ENCODE assay signal across 8 cellular contexts in genomic region chr1:162023181-162023546, GRCh38. TPM values are rescaled to one million over a fixed set of nuclear protein-coding genes. Genes with fewer than 3 reads are reported as not detected.
DNase-seq lines count a peak whose midpoint lies in the region; ATAC-seq, FAIRE-seq and TF ChIP-seq lines count a peak whose summit lies in the region.

No MANE protein-coding gene starts in this region.

- TF ChIP-seq CTCF in DOHH2 (IDR thresholded peaks at IDR 0.05; ENCODE audit: low read depth, low read length, poor library complexity, severe bottlenecking) (no peak), glutamatergic neuron (IDR thresholded peaks at IDR 0.05; ENCODE audit: partially characterized antibody, unreplicated experiment) (no peak)

- no peaks in the 10 kb centered on the region for H4K20me1 ChIP-seq in DOHH2 (ENCODE audit: control insufficient read depth, insufficient read depth, low read depth, low read length)

- peaks cover 13 to 17% (median 16%) of the 10 kb centered on the region in 3 donors for H3K4me1 Mint-ChIP-seq in T-cell
- H3K4me1 Mint-ChIP-seq in glutamatergic neuron (ENCODE audit: low read depth, unreplicated experiment) = peaks cover 29% of the 10 kb centered on the region

- H3K27me3 ChIP-seq in DOHH2 (ENCODE audit: control insufficient read depth, low read length) (peaks cover 38% of the 10 kb centered on the region), rectal smooth muscle tissue (ENCODE audit: control insufficient read depth, insufficient read depth, low read length) (no peaks in the 10 kb centered on the region)

- no peaks in the 10 kb centered on the region for H3K9me2 ChIP-seq in DOHH2 (replicated peaks; ENCODE audit: control insufficient read depth, low read length)

- H3K4me2 ChIP-seq in DOHH2 (ENCODE audit: low read length) = peak overlapping the region; percentile 36; the same call in 1 of the 2 replicates

- H3K4me3 Mint-ChIP-seq in T-cell (peak overlapping the region; percentile 82 to 96 (median 85)), glutamatergic neuron (ENCODE audit: unreplicated experiment) (peak overlapping the region; percentile 97)

- no peaks in the 10 kb centered on the region for H3F3A ChIP-seq in DOHH2 (ENCODE audit: control insufficient read depth, insufficient read depth)

- H3K4me1 ChIP-seq in DOHH2 (ENCODE audit: control insufficient read depth, low read length) (no peaks in the 10 kb centered on the region), rectal smooth muscle tissue (ENCODE audit: control insufficient read depth, insufficient read depth, low read length) (peaks cover 14% of the 10 kb centered on the region)

- CTCF ChIA-PET in T-cell (lab: Charles Lee) = interaction anchor here in 1 of 2 donors (0.9 to 1.0 kb wide), 2 partner anchors 117 to 159 kb away, joined by 3 to 6 read pairs; no protein-coding TSS in a partner anchor

- H3K9me3 Mint-ChIP-seq in T-cell = no peaks in the 10 kb centered on the region
- H3K9me3 Mint-ChIP-seq in glutamatergic neuron (ENCODE audit: unreplicated experiment) = peaks cover 19% of the 10 kb centered on the region

- H3K27me3 Mint-ChIP-seq in T-cell (peaks cover 25 to 47% of the 10 kb centered on the region in 2 donors), glutamatergic neuron (ENCODE audit: unreplicated experiment) (peaks cover 8% of the 10 kb centered on the region)

- DNase-seq in T-cell = no peak
- no peak for DNase-seq in glutamatergic neuron
- no peak for DNase-seq in globus pallidus (ENCODE audit: low spot score)
- DNase-seq in HTR-8/SVneo (ENCODE audit: insufficient read length, low spot score) = no peak

- FAIRE-seq in HTR-8/SVneo (lab: Jason Lieb, UNC) = no peak

- H3K36me3 ChIP-seq in DOHH2 (ENCODE audit: control insufficient read depth, low read length) = no peaks in the 10 kb centered on the region
- no peaks in the 10 kb centered on the region for H3K36me3 ChIP-seq in rectal smooth muscle tissue (ENCODE audit: control insufficient read depth, insufficient read depth, low read length)

- no peak overlapping the region for H3K27ac Mint-ChIP-seq in T-cell
- peak overlapping the region; percentile 97 for H3K27ac Mint-ChIP-seq in glutamatergic neuron (ENCODE audit: unreplicated experiment)

- H3K27ac ChIP-seq in DOHH2 (ENCODE audit: low read depth, low read length) (no peak overlapping the region), rectal smooth muscle tissue (ENCODE audit: low read depth, low read length) (peak overlapping the region; percentile 83)

- no peak for ATAC-seq in T-cell (replicated peaks in 1 of 4)
- no peak for ATAC-seq in HG03469 (IDR thresholded peaks at IDR 0.05; ENCODE audit: unreplicated experiment)
- no peak for ATAC-seq in GM19452 (IDR thresholded peaks at IDR 0.05; ENCODE audit: unreplicated experiment)

- H3K36me3 Mint-ChIP-seq in T-cell = no peaks in the 10 kb centered on the region
- H3K36me3 Mint-ChIP-seq in glutamatergic neuron (ENCODE audit: unreplicated experiment) = peaks cover 9% of the 10 kb centered on the region

- POLR2A ChIA-PET in T-cell (lab: Charles Lee) = no interaction called here

- H3K4me3 ChIP-seq in DOHH2 (ENCODE audit: low read length) (peak overlapping the region; percentile 26; the same call in 1 of the 2 replicates), rectal smooth muscle tissue (ENCODE audit: low read length) (peak overlapping the region; percentile 88)

- no peaks in the 10 kb centered on the region for H3K9me3 ChIP-seq in DOHH2 (ENCODE audit: control insufficient read depth, insufficient read depth, low read length)

- no peaks in the 10 kb centered on the region for H3K79me2 ChIP-seq in DOHH2 (ENCODE audit: control insufficient read depth, low read length)

- peak overlapping the region; percentile 34 for H3K9ac ChIP-seq in rectal smooth muscle tissue (ENCODE audit: low read length)

RNA-seq across cellular contexts. Expression of gene OLFML2B, which starts 0.5 kb away (rescaled TPM):
- total RNA-seq in T-cell (not detected), glutamatergic neuron (ENCODE audit: unreplicated experiment) (56.5 TPM)

RNA-seq across cellular contexts. Expression of gene NOS1AP, which starts 46.3 kb away (rescaled TPM):
- total RNA-seq in T-cell (under 1 TPM in 3 of 5 donors, not detected in 2; 0.07 to 0.16 (median 0.09) TPM), glutamatergic neuron (ENCODE audit: unreplicated experiment) (12.7 TPM)

Comparison
In these comparisons a context has a peak if more than half of its experiments do, and no peak if none do; other contexts are left out.
1. RNA of gene OLFML2B, which starts 0.5 kb away (total RNA-seq): 56.5 TPM in glutamatergic neuron (single experiment); not detected in T-cell; every median in the first group is over 10 times any median in the second.
2. RNA of gene NOS1AP, which starts 46.3 kb away (total RNA-seq): 12.7 TPM in glutamatergic neuron (single experiment); 0.07 to 0.16 TPM in T-cell; every median in the first group is over 10 times any median in the second.